12 cellular contexts compared by ENCODE assay signal in genomic region chr16:84021488-84021887, GRCh38. TPM values are rescaled to one million over a fixed set of nuclear protein-coding genes. Genes with fewer than 3 reads are reported as not detected.
"Had no signal": no experiment of that assay in that cellular context is flagged by ENCODE, and none has a peak within 500 bp of the region (broad histone marks: within the 10 kb centered on the region; RNA-seq: fewer than 3 reads in every experiment).

No MANE protein-coding gene starts in this region.

- H3K27ac ChIP-seq: GM23248 had no signal

- H2AFZ ChIP-seq: GM23248, GM23338 had no signal

- FAIRE-seq: H1, H54 had no signal

- H3K4me2 ChIP-seq: GM23338 had no signal

- H3K4me1 ChIP-seq: HAP-1 had no signal

- DNase-seq: GM23248, GOT3, H7, H9, HCEC 1CT, HFFc6 had no signal

- ATAC-seq: GM23338, HCT116 had no signal

- H3K4me3 ChIP-seq: GM23248, GM23338, HAP-1 had no signal

- H3K27ac Mint-ChIP-seq: GM23338, HFFc6 had no signal

- H3K9ac ChIP-seq: GM23248 had no signal

- H3K36me3 ChIP-seq: HAP-1 had no signal

- H3K4me3 Mint-ChIP-seq: GM23338, H9, HFFc6 had no signal

RNA-seq across cellular contexts. Expression of gene SLC38A8, which starts 21.1 kb away (rescaled TPM):
- total RNA-seq: GM23248, GM23338, H1, H4, H7, HFFc6 had no signal
- polyA plus RNA-seq: GM23248, GM23338 had no signal

RNA-seq across cellular contexts. Expression of gene NECAB2, which starts 53.4 kb away (rescaled TPM):
- total RNA-seq: GM23248 had no signal
